ENCODE assay signal across 1 cellular context in the genomic region with DNA sequence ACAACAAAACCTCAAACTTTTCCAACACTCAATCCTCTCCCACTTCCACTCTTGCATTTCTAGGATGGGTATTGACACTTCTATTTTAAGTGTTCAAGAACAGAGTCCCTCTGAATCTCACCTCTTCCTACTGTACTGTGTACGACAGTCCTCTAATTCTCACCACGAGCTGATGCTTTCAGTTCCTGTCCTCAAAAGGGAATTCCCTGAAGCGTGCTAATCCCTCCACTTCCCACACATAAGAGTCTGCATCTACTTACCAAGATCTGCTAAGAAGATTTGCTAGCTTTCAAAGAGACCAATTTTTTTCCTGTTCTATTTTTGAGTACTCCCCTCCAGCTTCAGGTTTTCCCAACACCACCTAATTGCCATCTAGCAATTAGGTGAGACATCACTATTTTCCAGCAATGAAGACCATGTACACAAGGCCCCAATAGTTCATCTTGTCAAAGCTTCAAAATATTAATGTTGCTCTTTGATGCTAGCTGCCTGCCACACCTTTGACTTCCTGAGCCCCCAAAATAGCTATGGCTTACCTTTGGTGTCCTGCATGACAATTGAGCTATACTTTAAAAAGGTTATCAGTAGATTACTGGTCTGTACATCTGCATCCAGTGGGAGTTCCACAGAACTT.
TF ChIP-seq lines count a peak whose summit lies in the region.

No MANE protein-coding gene starts in this region.

TF ChIP-seq in WTC11, 78 proteins besides CTCF, POLR2A, EP300 and RAD21 (continued from another document):
- TF ChIP-seq, protein P1, sequence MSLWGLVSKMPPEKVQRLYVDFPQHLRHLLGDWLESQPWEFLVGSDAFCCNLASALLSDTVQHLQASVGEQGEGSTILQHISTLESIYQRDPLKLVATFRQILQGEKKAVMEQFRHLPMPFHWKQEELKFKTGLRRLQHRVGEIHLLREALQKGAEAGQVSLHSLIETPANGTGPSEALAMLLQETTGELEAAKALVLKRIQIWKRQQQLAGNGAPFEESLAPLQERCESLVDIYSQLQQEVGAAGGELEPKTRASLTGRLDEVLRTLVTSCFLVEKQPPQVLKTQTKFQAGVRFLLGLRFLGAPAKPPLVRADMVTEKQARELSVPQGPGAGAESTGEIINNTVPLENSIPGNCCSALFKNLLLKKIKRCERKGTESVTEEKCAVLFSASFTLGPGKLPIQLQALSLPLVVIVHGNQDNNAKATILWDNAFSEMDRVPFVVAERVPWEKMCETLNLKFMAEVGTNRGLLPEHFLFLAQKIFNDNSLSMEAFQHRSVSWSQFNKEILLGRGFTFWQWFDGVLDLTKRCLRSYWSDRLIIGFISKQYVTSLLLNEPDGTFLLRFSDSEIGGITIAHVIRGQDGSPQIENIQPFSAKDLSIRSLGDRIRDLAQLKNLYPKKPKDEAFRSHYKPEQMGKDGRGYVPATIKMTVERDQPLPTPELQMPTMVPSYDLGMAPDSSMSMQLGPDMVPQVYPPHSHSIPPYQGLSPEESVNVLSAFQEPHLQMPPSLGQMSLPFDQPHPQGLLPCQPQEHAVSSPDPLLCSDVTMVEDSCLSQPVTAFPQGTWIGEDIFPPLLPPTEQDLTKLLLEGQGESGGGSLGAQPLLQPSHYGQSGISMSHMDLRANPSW (CRISPR knock-in tag; conservative IDR thresholded peaks at IDR 0.05; ENCODE audit: low read depth) = no peak
